ENCODE assay signal across 1 cellular context in genomic region chr10:31059323-31059722, GRCh38.
TF ChIP-seq lines count a peak whose summit lies in the region.

No MANE protein-coding gene starts in this region.

TF ChIP-seq in HCT116, 20 proteins besides CTCF, POLR2A, EP300 and RAD21 (continued from another document):
- TF ChIP-seq ZBTB33 (IDR thresholded peaks at IDR 0.05; ENCODE audit: extremely low read depth, insufficient replicate concordance, low read length) (no peak), ZFX (IDR thresholded peaks at IDR 0.05) (no peak), YY1 (IDR thresholded peaks at IDR 0.05; ENCODE audit: extremely low read depth, insufficient replicate concordance, low read depth, low read length) (no peak), ATF3 (IDR thresholded peaks at IDR 0.05) (no peak), EGR1 (IDR thresholded peaks at IDR 0.05; ENCODE audit: low read depth) (no peak), JUND (IDR thresholded peaks at IDR 0.05) (peak; percentile 65)
